12 cellular contexts compared by ENCODE assay signal in genomic region chr6:14037402-14038277, GRCh38.
DNase-seq lines count a peak whose midpoint lies in the region; ATAC-seq and TF ChIP-seq lines count a peak whose summit lies in the region.
"Had no signal": no experiment of that assay in that cellular context is flagged by ENCODE, and none has a peak within 500 bp of the region (broad histone marks: within the 10 kb centered on the region; RNA-seq: fewer than 3 reads in every experiment).

No MANE protein-coding gene starts in this region.

- no peaks in the 10 kb centered on the region for H3K27me3 ChIP-seq in breast epithelium
- H3K27me3 ChIP-seq in upper lobe of right lung, result no peaks in the 10 kb centered on the region
- H3K27me3 ChIP-seq in psoas muscle (ENCODE audit: insufficient read depth in 3 of 3, low read length in 2 of 3), result peaks cover 0 to 38% (median 0%) of the 10 kb centered on the region in 3 donors

- ATAC-seq in upper lobe of right lung (no peak), GM18498 (IDR thresholded peaks at IDR 0.05; ENCODE audit: unreplicated experiment) (no peak), psoas muscle (no peak)

- CTCF ChIA-PET in MCF 10A (lab: Yijun Ruan, JAX), result interaction anchor here (0.6 to 5.5 kb wide), 7 partner anchors 9 to 220 kb away, joined by 3 to 45 read pairs (median 4); partner anchors contain the start of gene CD83

- intact Hi-C loops in MCF 10A (cut with micrococcal nuclease), result no loop called here
- intact Hi-C loops in breast epithelium (cut with DNase I; ENCODE audit: low total_unique reads), result no loop called here
- intact Hi-C loops in upper lobe of right lung (cut with DNase I), result no loop called here
- intact Hi-C loops in psoas muscle (cut with DNase I), result no loop called here

- TF ChIP-seq CTCF in MCF 10A (IDR thresholded peaks at IDR 0.05; ENCODE audit: unreplicated experiment), result no peak
- TF ChIP-seq CTCF in breast epithelium (IDR thresholded peaks at IDR 0.05), result no peak
- TF ChIP-seq CTCF in fibroblast of mammary gland (conservative IDR thresholded peaks at IDR 0.05; ENCODE audit: control insufficient read depth, insufficient read depth, low read depth, low read length), result no peak
- TF ChIP-seq CTCF in upper lobe of right lung (IDR thresholded peaks at IDR 0.05), result no peak
- TF ChIP-seq CTCF in psoas muscle (IDR thresholded peaks at IDR 0.05), result no peak

- H3K9me3 ChIP-seq in breast epithelium, result no peaks in the 10 kb centered on the region
- no peaks in the 10 kb centered on the region for H3K9me3 ChIP-seq in upper lobe of right lung
- no peaks in the 10 kb centered on the region for H3K9me3 ChIP-seq in psoas muscle

- no peak for TF ChIP-seq POLR2A in breast epithelium (IDR thresholded peaks at IDR 0.05)

- no TSS peak for BruUV-seq in MCF 10A (replicated peaks; lab: Mats Ljungman, UMichigan)

- H3K4me1 ChIP-seq in breast epithelium (no peaks in the 10 kb centered on the region), upper lobe of right lung (peaks cover 7% of the 10 kb centered on the region), psoas muscle (no peaks in the 10 kb centered on the region)

- H3K4me3 ChIP-seq in breast epithelium (peak overlapping the region in 1 of 3 donors; percentile 11), fibroblast of mammary gland (ENCODE audit: control insufficient read depth, low read depth, low read length) (peak overlapping the region; percentile 19), upper lobe of right lung (no peak overlapping the region), psoas muscle (no peak overlapping the region)

- H3K27ac ChIP-seq in breast epithelium (no peak overlapping the region), upper lobe of right lung (peak overlapping the region; percentile 6), psoas muscle (no peak overlapping the region)
- H3K27ac ChIP-seq: HL-60 had no signal

- H3K4me1 Mint-ChIP-seq in MCF 10A (ENCODE audit: insufficient read depth, unreplicated experiment), result no peaks in the 10 kb centered on the region

- no peaks in the 10 kb centered on the region for H3K36me3 ChIP-seq in breast epithelium
- H3K36me3 ChIP-seq in upper lobe of right lung, result no peaks in the 10 kb centered on the region
- H3K36me3 ChIP-seq in psoas muscle (ENCODE audit: insufficient read depth in 1 of 2, low read depth in 1 of 2), result no peaks in the 10 kb centered on the region

- H3K36me3 Mint-ChIP-seq in MCF 10A (ENCODE audit: insufficient read depth, unreplicated experiment), result no peaks in the 10 kb centered on the region

- H3K27me3 Mint-ChIP-seq in MCF 10A (ENCODE audit: insufficient read depth, unreplicated experiment), result peaks cover 5% of the 10 kb centered on the region

- DNase-seq in MCF 10A (ENCODE audit: unreplicated experiment) (peak; percentile 30), breast epithelium (ENCODE audit: low spot score in 2 of 2) (no peak), SK-N-DZ (ENCODE audit: low spot score) (peak; percentile 95), fibroblast of mammary gland (ENCODE audit: low read depth) (peak; percentile 84), upper lobe of right lung (no peak), psoas muscle (no peak), T1000 (lab: John Stamatoyannopoulos, UW) (no peak)
- DNase-seq: activated CD4-positive, alpha-beta T cell treated with anti-CD3 and anti-CD28 coated beads for 4 hours; activated naive CD4-positive, alpha-beta T cell treated with Interleukin-2 at 50 U/mL for 16 hours; NCI-H187 had no signal

- H3K27ac Mint-ChIP-seq in MCF 10A (ENCODE audit: low read depth, unreplicated experiment), result no peak overlapping the region

- H3K9me3 Mint-ChIP-seq in MCF 10A (ENCODE audit: unreplicated experiment), result no peaks in the 10 kb centered on the region

- H3K4me3 Mint-ChIP-seq in MCF 10A (ENCODE audit: unreplicated experiment), result no peak overlapping the region

- 38 to 57% (median 41%) methylated on average over 12 of the region's 12 CpGs for WGBS in psoas muscle, 3 donors

- POLR2A ChIA-PET in MCF 10A (lab: Yijun Ruan, JAX), result interaction anchor here (0.6 to 1.3 kb wide), 5 partner anchors 9 to 149 kb away, joined by 3 to 6 read pairs (median 4); no protein-coding TSS in a partner anchor

Comparison
In these comparisons a context has a peak if more than half of its experiments do, and no peak if none do; other contexts are left out.
1. DNase-seq: peak in MCF 10A (single experiment), SK-N-DZ (single experiment) and fibroblast of mammary gland (single experiment); none in breast epithelium (0 of 2), upper lobe of right lung (single experiment), psoas muscle (0 of 2) and T1000 (single experiment).